Comparison of ENCODE assay signal across 24 cellular contexts in the genomic region with DNA sequence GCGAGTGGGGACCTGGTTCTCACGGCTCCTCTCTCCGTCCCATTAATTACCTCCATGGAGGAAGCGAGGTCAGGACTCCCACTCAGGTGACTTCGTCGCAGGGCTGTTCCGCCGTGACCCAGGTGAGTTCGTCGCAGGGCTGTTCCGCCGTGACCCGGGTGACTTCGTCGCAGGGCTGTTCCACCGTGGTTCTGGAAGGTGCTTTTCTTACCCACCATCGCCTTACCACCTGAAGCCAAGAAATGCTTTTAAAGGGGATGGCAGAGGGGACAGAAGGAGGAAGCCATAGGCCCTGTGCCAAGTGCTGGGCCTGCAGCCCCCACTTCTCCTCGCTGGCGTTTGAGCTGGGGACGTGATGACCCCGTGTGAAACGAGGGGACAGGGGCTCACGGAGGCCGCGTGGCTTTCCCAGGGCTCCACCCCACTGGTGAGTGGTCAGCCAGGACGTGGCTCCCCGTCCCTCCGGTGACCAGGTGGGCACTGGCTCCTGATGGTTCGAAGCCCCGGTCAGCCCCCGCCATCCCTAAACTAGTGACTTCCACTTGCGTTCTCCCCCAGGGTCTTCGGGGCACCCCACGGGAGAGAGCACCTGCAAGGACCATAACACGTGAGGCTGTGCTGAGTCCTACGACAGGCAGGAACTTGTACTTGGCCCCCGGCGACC.
"Had no signal": no experiment of that assay in that cellular context is flagged by ENCODE, and none has a peak within 500 bp of the region (broad histone marks: within the 10 kb centered on the region; RNA-seq: fewer than 3 reads in every experiment).

No MANE protein-coding gene starts in this region.

- H3K27ac ChIP-seq: epithelial cell of prostate, foreskin keratinocyte, gastroesophageal sphincter, heart right ventricle, left lung, neutrophil, parathyroid adenoma, stomach, thyroid gland had no signal

- H3K9me3 ChIP-seq: gastroesophageal sphincter, left lung, neutrophil, stomach, thyroid gland had no signal

- DNase-seq: cerebellar nuclear complex; effector CD8-positive, alpha-beta T cell; endodermal cell; foreskin keratinocyte; glutamatergic neuron; heart right ventricle; hippocampal formation; left cardiac atrium; left lung; natural killer cell; stimulated activated CD4-positive, alpha-beta T cell treated with anti-CD3 and anti-CD28 coated beads, Interleukin-12 subunit alpha, Interleukin-12 subunit beta, amount 100 ng/mL, for 4 hours; stimulated activated CD4-positive, alpha-beta T cell treated with anti-CD3 and anti-CD28 coated beads, Interleukin-1b, Interleukin-23, amount 100 ng/mL, for 48 hours; stimulated activated CD4-positive, alpha-beta T cell treated with anti-CD3 and anti-CD28 coated beads, Interleukin-4, amount 100 ng/mL, for 1 hour; stimulated activated naive CD4-positive, alpha-beta T cell treated with Interleukin-2 at 50 U/mL for 16 hours; stomach; thyroid gland had no signal

- H3K36me3 ChIP-seq: gastroesophageal sphincter, heart right ventricle, left lung, neutrophil, stomach, thyroid gland had no signal

- ATAC-seq: esophagus mucosa; foreskin keratinocyte; gastroesophageal sphincter; heart right ventricle; left cardiac atrium; left lung; natural killer cell; sciatic nerve; stimulated activated effector memory CD8-positive, alpha-beta T cell treated with anti-CD3 and anti-CD28 coated beads, Interleukin-12 subunit alpha, Interleukin-12 subunit beta, amount 100 ng/mL, for 72 hours had no signal

- H3K9ac ChIP-seq: parathyroid adenoma had no signal

- H3K4me1 ChIP-seq: foreskin keratinocyte, left lung, parathyroid adenoma, thyroid gland had no signal

- H3K27me3 ChIP-seq: foreskin keratinocyte, neutrophil, thyroid gland had no signal

- H3K4me3 ChIP-seq: gastroesophageal sphincter, heart right ventricle, left lung, smooth muscle cell, stomach, thyroid gland had no signal
